Comparison of ENCODE assay signal across 8 cellular contexts in the genomic region with DNA sequence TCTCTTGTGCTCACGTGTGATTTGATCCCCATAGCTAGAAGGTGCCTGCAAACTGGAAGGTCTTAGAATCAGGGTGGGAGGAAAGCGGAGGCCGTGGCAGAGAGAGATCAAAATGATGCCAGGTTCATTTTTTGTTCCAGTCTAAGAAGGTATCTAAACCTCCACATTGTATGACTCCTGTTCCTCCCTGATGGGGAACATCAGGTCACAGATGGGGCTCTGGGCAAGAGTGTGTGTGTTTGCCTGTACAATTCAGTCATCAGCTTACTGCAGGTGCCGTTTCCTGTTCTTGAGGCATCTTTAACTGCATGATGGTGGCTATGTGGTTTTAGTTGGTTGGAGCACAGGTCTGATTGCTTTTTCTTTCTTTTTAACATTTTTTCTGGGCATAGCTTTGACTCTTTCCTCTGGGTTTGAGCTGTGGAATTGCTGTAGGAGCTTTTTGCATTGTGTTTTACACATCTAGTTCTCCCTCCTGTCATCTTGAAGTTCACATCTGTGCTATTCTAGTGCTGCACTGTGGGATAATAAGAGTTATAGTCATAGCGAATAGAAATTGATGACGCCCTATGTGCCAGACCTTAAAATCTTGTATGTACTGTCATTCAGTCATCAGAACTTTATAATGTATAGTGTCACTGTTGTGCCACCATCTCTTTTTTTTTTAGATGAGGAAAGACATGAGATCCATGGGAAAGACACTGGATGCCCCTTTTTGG. TPM values are rescaled to one million over a fixed set of nuclear protein-coding genes. Genes with fewer than 3 reads are reported as not detected.
DNase-seq lines count a peak whose midpoint lies in the region; ATAC-seq and TF ChIP-seq lines count a peak whose summit lies in the region.

No MANE protein-coding gene starts in this region.

- POLR2A ChIA-PET in SK-N-SH (lab: Yijun Ruan, JAX) = no interaction called here

- H3K4me3 ChIP-seq in stomach (no peak overlapping the region), SK-N-SH (ENCODE audit: low read depth in 2 of 2, low read length in 1 of 2) (no peak overlapping the region), gastrocnemius medialis (no peak overlapping the region)

- CTCF ChIA-PET in SK-N-SH (lab: Yijun Ruan, JAX) = interaction anchor here (0.6 to 0.9 kb wide), 3 partner anchors 66 to 1747 kb away, joined by 3 to 4 read pairs (median 3); no protein-coding TSS in a partner anchor

- no peaks in the 10 kb centered on the region for H3K9me3 ChIP-seq in stomach
- H3K9me3 ChIP-seq in SK-N-SH = no peaks in the 10 kb centered on the region
- H3K9me3 ChIP-seq in gastrocnemius medialis = no peaks in the 10 kb centered on the region

- DNase-seq in SKM-1 treated with dmso at 0.1 percent for 144 hours (lab: John Stamatoyannopoulos, UW; ENCODE audit: unreplicated experiment) (peak; percentile 26), SKM-1 (lab: John Stamatoyannopoulos, UW; ENCODE audit: unreplicated experiment) (no peak), stomach (no peak), cardiac septum (ENCODE audit: low spot score) (no peak), SK-N-SH (no peak), gastrocnemius medialis (no peak)
- DNase-seq in activated T-cell treated with anti-CD3 and anti-CD28 coated beads, Interleukin-2, amount 50 U/mL, for 1 hour = peak; percentile 35

- no peak overlapping the region for H2AFZ ChIP-seq in SK-N-SH (ENCODE audit: low read depth)

- TF ChIP-seq CTCF in stomach (IDR thresholded peaks at IDR 0.05) (no peak), SK-N-SH (IDR thresholded peaks at IDR 0.05) (no peak), gastrocnemius medialis (IDR thresholded peaks at IDR 0.05 in 4 of 5, conservative IDR thresholded peaks at IDR 0.05 in 1 of 5) (no peak)

- H3K36me3 ChIP-seq in stomach (no peaks in the 10 kb centered on the region), SK-N-SH (replicated peaks in 1 of 2; ENCODE audit: control insufficient read depth in 1 of 2, insufficient read depth in 2 of 2, low read length in 1 of 2) (no peaks in the 10 kb centered on the region), gastrocnemius medialis (no peaks in the 10 kb centered on the region)

- no peak for TF ChIP-seq RAD21 in SK-N-SH (IDR thresholded peaks at IDR 0.05; ENCODE audit: low read length)

- in situ Hi-C loops in gastrocnemius medialis (cut with MboI; ENCODE audit: low sequenced_read_pairs in 4 of 4) = no loop called here

- WGBS in stomach, 5 donors = 78 to 86% (median 82%) methylated on average over 6 of the region's 6 CpGs
- WGBS in SK-N-SH (ENCODE audit: low lambda C conversion rate) = 94% methylated on average over 6 of the region's 6 CpGs

- TF ChIP-seq EP300 in stomach (IDR thresholded peaks at IDR 0.05) (no peak), SK-N-SH (IDR thresholded peaks at IDR 0.05; ENCODE audit: borderline replicate concordance in 1 of 2, low read depth in 1 of 2, low read length in 1 of 2) (no peak)

- no peaks in the 10 kb centered on the region; the same call in 1 of the 2 replicates for H3K79me2 ChIP-seq in SK-N-SH (ENCODE audit: insufficient read depth)

- H3K27ac ChIP-seq in stomach (peak overlapping the region in 4 of 5 donors; percentile 7 to 77 (median 54)), SK-N-SH (ENCODE audit: low read depth in 2 of 2, low read length in 1 of 2) (no peak overlapping the region), gastrocnemius medialis (no peak overlapping the region)

- H3K4me1 ChIP-seq in stomach = peaks cover 0 to 57% (median 24%) of the 10 kb centered on the region in 4 donors
- H3K4me1 ChIP-seq in SK-N-SH (ENCODE audit: control insufficient read depth in 1 of 2, insufficient read depth in 2 of 2, low read depth in 1 of 2, low read length in 1 of 2) = peaks cover 0 to 18% of the 10 kb centered on the region in 2 experiments; a peak in 1 of 4 replicates
- H3K4me1 ChIP-seq in gastrocnemius medialis = peaks cover 0 to 11% of the 10 kb centered on the region in 2 donors

- H4K20me1 ChIP-seq in SK-N-SH (ENCODE audit: insufficient read depth) = no peaks in the 10 kb centered on the region

- no peaks in the 10 kb centered on the region for H3K27me3 ChIP-seq in stomach
- H3K27me3 ChIP-seq in SK-N-SH (ENCODE audit: insufficient read depth) = no peaks in the 10 kb centered on the region
- H3K27me3 ChIP-seq in gastrocnemius medialis = no peaks in the 10 kb centered on the region

- no peaks in the 10 kb centered on the region for H3K9me2 ChIP-seq in SK-N-SH

- H3K4me2 ChIP-seq in SK-N-SH = no peak overlapping the region

- ATAC-seq in HG03378 (IDR thresholded peaks at IDR 0.05; ENCODE audit: unreplicated experiment) = peak; percentile 80
- ATAC-seq in gastrocnemius medialis = no peak

- intact Hi-C loops in stomach (cut with DNase I; ENCODE audit: low total_unique reads) = no loop called here
- intact Hi-C loops in cardiac septum (cut with DNase I) = no loop called here
- intact Hi-C loops in gastrocnemius medialis (cut with DNase I; ENCODE audit: low total_unique reads) = no loop called here

- H3F3A ChIP-seq in SK-N-SH (replicated peaks; ENCODE audit: insufficient read depth) = no peaks in the 10 kb centered on the region

- H3K9ac ChIP-seq in SK-N-SH = no peak overlapping the region

- TF ChIP-seq POLR2A in stomach (IDR thresholded peaks at IDR 0.05) (no peak), gastrocnemius medialis (IDR thresholded peaks at IDR 0.05) (no peak)

TF ChIP-seq in SK-N-SH, 30 proteins besides CTCF, POLR2A, EP300 and RAD21:
- no peak for TF ChIP-seq YY1 (IDR thresholded peaks at IDR 0.05; ENCODE audit: low read depth)
- TF ChIP-seq RFX5 (IDR thresholded peaks at IDR 0.05; ENCODE audit: low read length) = no peak
- TF ChIP-seq, protein P1, sequence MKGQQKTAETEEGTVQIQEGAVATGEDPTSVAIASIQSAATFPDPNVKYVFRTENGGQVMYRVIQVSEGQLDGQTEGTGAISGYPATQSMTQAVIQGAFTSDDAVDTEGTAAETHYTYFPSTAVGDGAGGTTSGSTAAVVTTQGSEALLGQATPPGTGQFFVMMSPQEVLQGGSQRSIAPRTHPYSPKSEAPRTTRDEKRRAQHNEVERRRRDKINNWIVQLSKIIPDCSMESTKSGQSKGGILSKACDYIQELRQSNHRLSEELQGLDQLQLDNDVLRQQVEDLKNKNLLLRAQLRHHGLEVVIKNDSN (IDR thresholded peaks at IDR 0.05; ENCODE audit: borderline replicate concordance, low read depth) = no peak
- no peak for TF ChIP-seq TCF12 (IDR thresholded peaks at IDR 0.05)

RNA-seq across cellular contexts. Expression of a gene that starts 30.8 kb away (rescaled TPM):
- total RNA-seq in stomach (100 to 1,000 TPM in 1 of 5 donors, 10 to 100 TPM in 4; 26.8 to 115 (median 70.7) TPM), cardiac septum (32.0 TPM), gastrocnemius medialis (10 to 100 TPM in 3 of 4 donors, 1 to 10 TPM in 1; 9.1 to 22.4 (median 13.4) TPM)
- polyA plus RNA-seq in stomach (1 to 10 TPM; 4.0 to 4.5 (median 4.4) TPM), SK-N-SH (2012; rRNA removed) (6.1 and 8.4 TPM in 2 replicates)
- 4.4 and 4.6 TPM in 2 replicates for polyA plus RNA-seq in SK-N-SH (2012; cell fraction: cytosol; rRNA removed)
- polyA plus RNA-seq in SK-N-SH (2012; cell fraction: nucleus; rRNA removed) = 19.4 and 33.8 TPM in 2 replicates

Comparison
In these comparisons a context has a peak if more than half of its experiments do, and no peak if none do; other contexts are left out.
1. DNase-seq: peak in SKM-1 treated with dmso at 0.1 percent for 144 hours (single experiment) and activated T-cell treated with anti-CD3 and anti-CD28 coated beads, Interleukin-2, amount 50 U/mL, for 1 hour (single experiment); none in SKM-1 (single experiment), stomach (single experiment), cardiac septum (single experiment), SK-N-SH (single experiment) and gastrocnemius medialis (0 of 2).
2. H3K27ac ChIP-seq: peak in stomach (4 of 5); none in SK-N-SH (0 of 2) and gastrocnemius medialis (0 of 4).